Comparison of ENCODE assay signal across 18 cellular contexts in genomic region chr13:32229443-32229842, GRCh38.
A peak's percentile ranks its signal among the peaks of the same experiment; 100 is the strongest.
DNase-seq lines count a peak whose midpoint lies in the region; ATAC-seq and FAIRE-seq lines count a peak whose summit lies in the region.
"Had no signal": no experiment of that assay in that cellular context is flagged by ENCODE, and none has a peak within 500 bp of the region (broad histone marks: within the 10 kb centered on the region; RNA-seq: fewer than 3 reads in every experiment).

No MANE protein-coding gene starts in this region.

- H3K27ac Mint-ChIP-seq in T-helper 2 cell treated with Interferon-gamma antibody and Interleukin-4, amounts not matched to agents 5 μg/mL and 100 μg/mL, for 36 hours, result no peak overlapping the region
- no peak overlapping the region for H3K27ac Mint-ChIP-seq in activated T-helper 1 cell treated with anti-CD3 and anti-CD28 coated beads, Interleukin-12 subunit alpha, Interleukin-12 subunit beta, Interleukin-2, Interleukin-4 antibody, amounts not matched to agents 30 ng/mL and 10 ng/mL and 1 ng/mL, durations not matched to agents 14 hours and 24 hours and 36 hours
- H3K27ac Mint-ChIP-seq: activated naive CD4-positive, alpha-beta T cell treated with anti-CD3 and anti-CD28 coated beads, Interleukin-2, amount 50 U/mL, for 24 hours; effector memory CD8-positive, alpha-beta T cell had no signal

- no peaks in the 10 kb centered on the region for H3K27me3 Mint-ChIP-seq in T-helper 2 cell treated with Interferon-gamma antibody and Interleukin-4, amounts not matched to agents 5 μg/mL and 100 μg/mL, for 36 hours (ENCODE audit: low read depth)
- no peaks in the 10 kb centered on the region for H3K27me3 Mint-ChIP-seq in activated T-helper 1 cell treated with anti-CD3 and anti-CD28 coated beads, Interleukin-12 subunit alpha, Interleukin-12 subunit beta, Interleukin-2, Interleukin-4 antibody, amounts not matched to agents 30 ng/mL and 10 ng/mL and 1 ng/mL, durations not matched to agents 14 hours and 24 hours and 36 hours (ENCODE audit: insufficient read depth)
- H3K27me3 Mint-ChIP-seq: activated naive CD4-positive, alpha-beta T cell treated with anti-CD3 and anti-CD28 coated beads, Interleukin-2, amount 50 U/mL, for 24 hours had no signal

- H3K27me3 ChIP-seq in SJCRH30, result no peaks in the 10 kb centered on the region
- H3K27me3 ChIP-seq: BLaER1 treated with 17β-estradiol and CSF1 and Interleukin-3, amounts not matched to agents 10 nM and 100 nM; breast epithelium; left lung; pancreas; tibial nerve had no signal

- H3K9me3 ChIP-seq in SJCRH30 (replicated peaks), result no peaks in the 10 kb centered on the region
- H3K9me3 ChIP-seq: BLaER1 treated with 17β-estradiol and CSF1 and Interleukin-3, amounts not matched to agents 10 nM and 100 nM; breast epithelium; left lung; pancreas; tibial nerve had no signal

- no peaks in the 10 kb centered on the region for H3K9me3 Mint-ChIP-seq in T-helper 2 cell treated with Interferon-gamma antibody and Interleukin-4, amounts not matched to agents 5 μg/mL and 100 μg/mL, for 36 hours
- H3K9me3 Mint-ChIP-seq in activated T-helper 1 cell treated with anti-CD3 and anti-CD28 coated beads, Interleukin-12 subunit alpha, Interleukin-12 subunit beta, Interleukin-2, Interleukin-4 antibody, amounts not matched to agents 30 ng/mL and 10 ng/mL and 1 ng/mL, durations not matched to agents 14 hours and 24 hours and 36 hours, result no peaks in the 10 kb centered on the region
- H3K9me3 Mint-ChIP-seq: activated naive CD4-positive, alpha-beta T cell treated with anti-CD3 and anti-CD28 coated beads, Interleukin-2, amount 50 U/mL, for 24 hours; effector memory CD8-positive, alpha-beta T cell had no signal

- intact Hi-C loops in activated T-helper 1 cell treated with anti-CD3 and anti-CD28 coated beads, Interleukin-12 subunit alpha, Interleukin-12 subunit beta, Interleukin-2, Interleukin-4 antibody, amounts not matched to agents 30 ng/mL and 10 ng/mL and 1 ng/mL, durations not matched to agents 14 hours and 24 hours and 36 hours (cut with micrococcal nuclease), result no loop called here

- peak; percentile 7 for DNase-seq in M059J (ENCODE audit: low read depth)
- DNase-seq in NCI-H2196 (lab: John Stamatoyannopoulos, UW; ENCODE audit: unreplicated experiment), result peak; percentile 13
- peak; percentile 26 to 53 for DNase-seq in SJCRH30
- DNase-seq in T-helper 2 cell treated with Interferon-gamma antibody and Interleukin-4, amounts not matched to agents 5 μg/mL and 100 μg/mL, for 36 hours (ENCODE audit: low spot score), result no peak
- no peak for DNase-seq in activated T-helper 1 cell treated with anti-CD3 and anti-CD28 coated beads, Interleukin-12 subunit alpha, Interleukin-12 subunit beta, Interleukin-2, Interleukin-4 antibody, amounts not matched to agents 30 ng/mL and 10 ng/mL and 1 ng/mL, durations not matched to agents 14 hours and 24 hours and 36 hours (ENCODE audit: low spot score)
- DNase-seq: effector memory CD8-positive, alpha-beta T cell; left lung; pancreas; SIG-M5; T-helper 9 cell had no signal

- no peak overlapping the region for H3K27ac ChIP-seq in SJCRH30
- H3K27ac ChIP-seq: BLaER1 treated with 17β-estradiol and CSF1 and Interleukin-3, amounts not matched to agents 10 nM and 100 nM; breast epithelium; left lung; pancreas; skin epidermis; tibial nerve had no signal

- no peaks in the 10 kb centered on the region for H3K36me3 ChIP-seq in SJCRH30
- H3K36me3 ChIP-seq: breast epithelium had no signal

- peak; percentile 90 for FAIRE-seq in islet of Langerhans (lab: Jason Lieb, UNC)
- FAIRE-seq: pancreas had no signal

- H3K4me1 ChIP-seq in SJCRH30, result peaks cover 33% of the 10 kb centered on the region
- H3K4me1 ChIP-seq: BLaER1 treated with 17β-estradiol and CSF1 and Interleukin-3, amounts not matched to agents 10 nM and 100 nM; breast epithelium; left lung; pancreas; tibial nerve had no signal

- peaks cover 15% of the 10 kb centered on the region for H3K36me3 Mint-ChIP-seq in T-helper 2 cell treated with Interferon-gamma antibody and Interleukin-4, amounts not matched to agents 5 μg/mL and 100 μg/mL, for 36 hours (ENCODE audit: low read depth)
- H3K36me3 Mint-ChIP-seq in activated T-helper 1 cell treated with anti-CD3 and anti-CD28 coated beads, Interleukin-12 subunit alpha, Interleukin-12 subunit beta, Interleukin-2, Interleukin-4 antibody, amounts not matched to agents 30 ng/mL and 10 ng/mL and 1 ng/mL, durations not matched to agents 14 hours and 24 hours and 36 hours (ENCODE audit: low read depth), result peaks cover 4% of the 10 kb centered on the region
- H3K36me3 Mint-ChIP-seq: activated naive CD4-positive, alpha-beta T cell treated with anti-CD3 and anti-CD28 coated beads, Interleukin-2, amount 50 U/mL, for 24 hours had no signal

- no peak for ATAC-seq in HG02763 (IDR thresholded peaks at IDR 0.05; ENCODE audit: unreplicated experiment)
- ATAC-seq in HG02610 (IDR thresholded peaks at IDR 0.05; ENCODE audit: unreplicated experiment), result no peak
- ATAC-seq: effector memory CD8-positive, alpha-beta T cell; left lung had no signal

- H3K4me3 Mint-ChIP-seq in T-helper 2 cell treated with Interferon-gamma antibody and Interleukin-4, amounts not matched to agents 5 μg/mL and 100 μg/mL, for 36 hours, result no peak overlapping the region
- no peak overlapping the region for H3K4me3 Mint-ChIP-seq in activated T-helper 1 cell treated with anti-CD3 and anti-CD28 coated beads, Interleukin-12 subunit alpha, Interleukin-12 subunit beta, Interleukin-2, Interleukin-4 antibody, amounts not matched to agents 30 ng/mL and 10 ng/mL and 1 ng/mL, durations not matched to agents 14 hours and 24 hours and 36 hours
- H3K4me3 Mint-ChIP-seq: activated naive CD4-positive, alpha-beta T cell treated with anti-CD3 and anti-CD28 coated beads, Interleukin-2, amount 50 U/mL, for 24 hours; effector memory CD8-positive, alpha-beta T cell had no signal

- no peak overlapping the region for H3K4me3 ChIP-seq in SJCRH30
- H3K4me3 ChIP-seq: BLaER1 treated with 17β-estradiol and CSF1 and Interleukin-3, amounts not matched to agents 10 nM and 100 nM; breast epithelium; left lung; pancreas; skin epidermis; tibial nerve had no signal

- H3K4me1 Mint-ChIP-seq in T-helper 2 cell treated with Interferon-gamma antibody and Interleukin-4, amounts not matched to agents 5 μg/mL and 100 μg/mL, for 36 hours (ENCODE audit: low read depth), result no peaks in the 10 kb centered on the region
- H3K4me1 Mint-ChIP-seq in activated T-helper 1 cell treated with anti-CD3 and anti-CD28 coated beads, Interleukin-12 subunit alpha, Interleukin-12 subunit beta, Interleukin-2, Interleukin-4 antibody, amounts not matched to agents 30 ng/mL and 10 ng/mL and 1 ng/mL, durations not matched to agents 14 hours and 24 hours and 36 hours (ENCODE audit: low read depth), result no peaks in the 10 kb centered on the region
- H3K4me1 Mint-ChIP-seq: activated naive CD4-positive, alpha-beta T cell treated with anti-CD3 and anti-CD28 coated beads, Interleukin-2, amount 50 U/mL, for 24 hours had no signal

Comparison
In these comparisons a context has a peak if more than half of its experiments do, and no peak if none do; other contexts are left out.
1. DNase-seq: peak in M059J (single experiment), NCI-H2196 (single experiment) and SJCRH30 (2 of 2); none in T-helper 2 cell treated with Interferon-gamma antibody and Interleukin-4, amounts not matched to agents 5 μg/mL and 100 μg/mL, for 36 hours (single experiment) and activated T-helper 1 cell treated with anti-CD3 and anti-CD28 coated beads, Interleukin-12 subunit alpha, Interleukin-12 subunit beta, Interleukin-2, Interleukin-4 antibody, amounts not matched to agents 30 ng/mL and 10 ng/mL and 1 ng/mL, durations not matched to agents 14 hours and 24 hours and 36 hours (single experiment).